Comparison of ENCODE assay signal across 12 cellular contexts in the genomic region with DNA sequence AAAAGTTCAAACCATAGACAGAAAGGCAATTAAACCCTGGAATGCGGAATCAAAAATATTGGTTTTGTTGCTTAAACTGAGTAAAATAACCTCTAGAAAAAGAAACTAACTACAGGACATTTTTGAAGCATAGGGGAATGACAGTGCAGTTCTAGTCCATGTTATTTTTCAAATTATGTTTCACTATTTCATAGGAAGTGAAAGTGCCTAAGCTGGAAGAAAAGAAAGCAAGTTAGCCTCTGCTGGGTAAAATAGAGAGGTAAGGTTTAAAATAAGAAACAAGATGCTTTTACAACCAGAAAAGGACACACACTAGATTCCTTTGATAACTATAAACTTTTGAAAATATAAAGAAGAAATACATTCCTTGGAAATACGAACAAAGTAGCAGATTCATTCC. TPM values are rescaled to one million over a fixed set of nuclear protein-coding genes. Genes with fewer than 3 reads are reported as not detected.
DNase-seq lines count a peak whose midpoint lies in the region; ATAC-seq, FAIRE-seq and TF ChIP-seq lines count a peak whose summit lies in the region.
"Had no signal": no experiment of that assay in that cellular context is flagged by ENCODE, and none has a peak within 500 bp of the region (broad histone marks: within the 10 kb centered on the region; RNA-seq: fewer than 3 reads in every experiment).

No MANE protein-coding gene starts in this region.

- peak overlapping the region; percentile 25 for H3K27ac ChIP-seq in HL-60 (replicated peaks)
- H3K27ac ChIP-seq in transverse colon = peak overlapping the region; percentile 46 to 54 (median 50)
- H3K27ac ChIP-seq: brain microvascular endothelial cell had no signal

- peak; percentile 65 for ATAC-seq in activated CD8-positive, alpha-beta T cell treated with anti-CD3 and anti-CD28 coated beads for 36 hours

- no peak for DNase-seq in activated naive CD4-positive, alpha-beta T cell treated with anti-CD3 and anti-CD28 coated beads, Interleukin-2, amount 10 ng/mL, durations not matched to agents 7 days and 5 days
- DNase-seq in activated naive CD4-positive, alpha-beta T cell (lab: John Stamatoyannopoulos, UW) = no peak
- no peak for DNase-seq in HL-60 (ENCODE audit: low read depth in 1 of 2, low spot score in 1 of 2)
- no peak for DNase-seq in activated CD8-positive, alpha-beta T cell treated with anti-CD3 and anti-CD28 coated beads for 36 hours
- no peak for DNase-seq in transverse colon
- DNase-seq in NCI-H82 treated with DMSO at 0.1 percent for 48 hours (lab: John Stamatoyannopoulos, UW; ENCODE audit: unreplicated experiment) = no peak
- no peak for DNase-seq in RCC 7860 (ENCODE audit: low spot score)
- DNase-seq in DMS79 treated with DMSO at 0.1 percent for 48 hours (lab: John Stamatoyannopoulos, UW) = no peak
- DNase-seq: brain microvascular endothelial cell, NCI-H1694 treated with DMSO at 0.1 percent for 48 hours had no signal

- in situ Hi-C loops in transverse colon (cut with MboI; ENCODE audit: low pct_ligation_motif_present in 1 of 4, low pct_unique_long_range_greater_than_20kb in 1 of 4, low sequenced_read_pairs in 3 of 4) = no loop called here

- peak overlapping the region; percentile 77 for H3K27ac Mint-ChIP-seq in activated naive CD4-positive, alpha-beta T cell treated with anti-CD3 and anti-CD28 coated beads, Interleukin-2, amount 10 ng/mL, durations not matched to agents 7 days and 5 days
- H3K27ac Mint-ChIP-seq in activated CD8-positive, alpha-beta T cell treated with anti-CD3 and anti-CD28 coated beads for 36 hours = peak overlapping the region; percentile 88

- H3K9me3 Mint-ChIP-seq in activated naive CD4-positive, alpha-beta T cell treated with anti-CD3 and anti-CD28 coated beads, Interleukin-2, amount 10 ng/mL, durations not matched to agents 7 days and 5 days = peaks cover 3% of the 10 kb centered on the region
- H3K9me3 Mint-ChIP-seq in activated CD8-positive, alpha-beta T cell treated with anti-CD3 and anti-CD28 coated beads for 36 hours = peaks cover 4% of the 10 kb centered on the region

- WGBS in transverse colon (ENCODE audit: low coverage in 1 of 2), 2 donors = 64 to 76% methylated on average over 2 of the region's 2 CpGs

- no peaks in the 10 kb centered on the region for H3K36me3 ChIP-seq in transverse colon
- H3K36me3 ChIP-seq: brain microvascular endothelial cell had no signal

- peaks cover 0 to 2% (median 0%) of the 10 kb centered on the region in 4 donors for H3K4me1 ChIP-seq in transverse colon

- FAIRE-seq in RCC 7860 (lab: Jason Lieb, UNC) = no peak
- FAIRE-seq: TTC549 had no signal

- peaks cover 53% of the 10 kb centered on the region for H3K4me1 Mint-ChIP-seq in activated naive CD4-positive, alpha-beta T cell treated with anti-CD3 and anti-CD28 coated beads, Interleukin-2, amount 10 ng/mL, durations not matched to agents 7 days and 5 days
- H3K4me1 Mint-ChIP-seq in activated CD8-positive, alpha-beta T cell treated with anti-CD3 and anti-CD28 coated beads for 36 hours (ENCODE audit: low read depth) = peaks cover 46% of the 10 kb centered on the region

- H3K36me3 Mint-ChIP-seq in activated naive CD4-positive, alpha-beta T cell treated with anti-CD3 and anti-CD28 coated beads, Interleukin-2, amount 10 ng/mL, durations not matched to agents 7 days and 5 days = peaks cover 17% of the 10 kb centered on the region
- peaks cover 6% of the 10 kb centered on the region for H3K36me3 Mint-ChIP-seq in activated CD8-positive, alpha-beta T cell treated with anti-CD3 and anti-CD28 coated beads for 36 hours (ENCODE audit: low read depth)

- CTCF ChIA-PET in activated naive CD4-positive, alpha-beta T cell treated with anti-CD3 and anti-CD28 coated beads, Interleukin-2, amount 10 ng/mL, durations not matched to agents 7 days and 5 days (lab: Charles Lee) = interaction anchor here (1.4 kb wide), 1 partner anchor 84 kb away, joined by 3 read pairs; no protein-coding TSS in a partner anchor
- CTCF ChIA-PET in activated CD8-positive, alpha-beta T cell treated with anti-CD3 and anti-CD28 coated beads for 36 hours (lab: Charles Lee) = interaction anchor here (0.6 to 4.2 kb wide), 3 partner anchors 11 to 23 kb away, joined by 3 to 20 read pairs (median 6); no protein-coding TSS in a partner anchor

- POLR2A ChIA-PET in activated CD8-positive, alpha-beta T cell treated with anti-CD3 and anti-CD28 coated beads for 36 hours (lab: Charles Lee) = interaction anchor here (1.0 to 2.3 kb wide), 5 partner anchors 23 to 77 kb away, joined by 3 to 11 read pairs (median 8); no protein-coding TSS in a partner anchor

- TF ChIP-seq CTCF in HL-60 (IDR thresholded peaks at IDR 0.05; ENCODE audit: insufficient read depth, low read length) (no peak), transverse colon (IDR thresholded peaks at IDR 0.05) (no peak)
- TF ChIP-seq CTCF in activated CD8-positive, alpha-beta T cell treated with anti-CD3 and anti-CD28 coated beads for 36 hours (IDR thresholded peaks at IDR 0.05) = no peak

- H3K27me3 ChIP-seq in HL-60 (ENCODE audit: insufficient read depth, poor library complexity, severe bottlenecking) (no peaks in the 10 kb centered on the region), transverse colon (no peaks in the 10 kb centered on the region)
- H3K27me3 ChIP-seq: brain microvascular endothelial cell had no signal

- intact Hi-C loops in activated CD8-positive, alpha-beta T cell treated with anti-CD3 and anti-CD28 coated beads for 36 hours (cut with micrococcal nuclease) = no loop called here
- intact Hi-C loops in transverse colon (cut with DNase I; ENCODE audit: low total_unique reads) = no loop called here

- H3K9me3 ChIP-seq in transverse colon = no peaks in the 10 kb centered on the region

- no peaks in the 10 kb centered on the region for H3K27me3 Mint-ChIP-seq in activated naive CD4-positive, alpha-beta T cell treated with anti-CD3 and anti-CD28 coated beads, Interleukin-2, amount 10 ng/mL, durations not matched to agents 7 days and 5 days
- H3K27me3 Mint-ChIP-seq in activated CD8-positive, alpha-beta T cell treated with anti-CD3 and anti-CD28 coated beads for 36 hours = no peaks in the 10 kb centered on the region

- H3K4me3 Mint-ChIP-seq in activated naive CD4-positive, alpha-beta T cell treated with anti-CD3 and anti-CD28 coated beads, Interleukin-2, amount 10 ng/mL, durations not matched to agents 7 days and 5 days = peak overlapping the region; percentile 67
- H3K4me3 Mint-ChIP-seq in activated CD8-positive, alpha-beta T cell treated with anti-CD3 and anti-CD28 coated beads for 36 hours = peak overlapping the region; percentile 76

- H3K4me3 ChIP-seq in HL-60 (replicated peaks; ENCODE audit: insufficient read depth, low read length) = no peak overlapping the region
- no peak overlapping the region for H3K4me3 ChIP-seq in transverse colon

- TF ChIP-seq EP300 in transverse colon (IDR thresholded peaks at IDR 0.05; ENCODE audit: low read depth) = no peak

- TF ChIP-seq POLR2A in transverse colon (IDR thresholded peaks at IDR 0.05) = no peak

RNA-seq across cellular contexts. Expression of a gene that starts 1.1 kb away (rescaled TPM):
- 1 to 10 TPM; 6.0 to 8.5 TPM for total RNA-seq in activated CD8-positive, alpha-beta T cell treated with anti-CD3 and anti-CD28 coated beads for 36 hours
- total RNA-seq in transverse colon = 1 to 10 TPM in 1 of 4 donors, not detected in 3; 2.7 TPM
- total RNA-seq: myocyte had no signal

RNA-seq across cellular contexts. Expression of a gene that starts 28.9 kb away (rescaled TPM):
- total RNA-seq in activated CD8-positive, alpha-beta T cell treated with anti-CD3 and anti-CD28 coated beads for 36 hours = 100 to 1,000 TPM; 166 to 174 TPM
- total RNA-seq in transverse colon = 10 to 100 TPM in 1 of 4 donors, 1 to 10 TPM in 1, not detected in 2; 7.8 to 19.2 TPM
- total RNA-seq: myocyte had no signal

Comparison
In these comparisons a context has a peak if more than half of its experiments do, and no peak if none do; other contexts are left out.
1. RNA of a gene that starts 28.9 kb away (total RNA-seq): 166 to 174 TPM in activated CD8-positive, alpha-beta T cell treated with anti-CD3 and anti-CD28 coated beads for 36 hours; 7.8 to 19.2 TPM in transverse colon; every median in the first group is over 4 times any median in the second.